8 cellular contexts compared by ENCODE assay signal in genomic region chr2:173963323-173963816, GRCh38. TPM values are rescaled to one million over a fixed set of nuclear protein-coding genes. Genes with fewer than 3 reads are reported as not detected.
DNase-seq lines count a peak whose midpoint lies in the region; TF ChIP-seq lines count a peak whose summit lies in the region.

No MANE protein-coding gene starts in this region.

- peak overlapping the region; percentile 99 for H3K4me3 ChIP-seq in SU-DHL-6 (ENCODE audit: insufficient read depth, low read length, poor library complexity, severe bottlenecking)

- H3K36me3 ChIP-seq in SU-DHL-6 (ENCODE audit: low read length): peaks cover 32% of the 10 kb centered on the region

- peaks cover 51% of the 10 kb centered on the region for H3K79me2 ChIP-seq in SU-DHL-6 (ENCODE audit: insufficient read depth, low read length)

- H3K9me2 ChIP-seq in SU-DHL-6 (replicated peaks; ENCODE audit: insufficient read depth, low read length): no peaks in the 10 kb centered on the region

- peaks cover 16% of the 10 kb centered on the region for H3F3A ChIP-seq in SU-DHL-6 (ENCODE audit: insufficient read depth)

- no peaks in the 10 kb centered on the region for H3K9me3 ChIP-seq in SU-DHL-6 (ENCODE audit: insufficient read depth, low read length)

- H2AFZ ChIP-seq in SU-DHL-6 (ENCODE audit: low read depth, low read length, severe bottlenecking): peak overlapping the region; percentile 70

- peak overlapping the region; percentile 91 for H3K4me2 ChIP-seq in SU-DHL-6 (ENCODE audit: low read depth, low read length, poor library complexity, severe bottlenecking)

- H3K27me3 ChIP-seq in SU-DHL-6 (ENCODE audit: low read length): no peaks in the 10 kb centered on the region

- DNase-seq in activated T-cell treated with anti-CD3 and anti-CD28 coated beads for 24 hours (ENCODE audit: low read depth): peak; percentile 52
- no peak for DNase-seq in activated T-cell treated with anti-CD3 and anti-CD28 coated beads, Interleukin-2, amount 50 U/mL, for 48 hours
- peak; percentile 71 for DNase-seq in GOT3 (lab: John Stamatoyannopoulos, UW)
- peak; percentile 78 for DNase-seq in LHCN-M2 (ENCODE audit: low read depth)
- DNase-seq in cerebellar cortex (ENCODE audit: low spot score): peak; percentile 56
- DNase-seq in medulla oblongata (ENCODE audit: extremely low spot score): peak; percentile 50
- DNase-seq in stimulated activated naive CD4-positive, alpha-beta T cell treated with Interleukin-2 at 50 U/mL for 16 hours (lab: John Stamatoyannopoulos, UW): peak; percentile 68

- peaks cover 29% of the 10 kb centered on the region for H4K20me1 ChIP-seq in SU-DHL-6 (ENCODE audit: low read depth, low read length)

- peak overlapping the region; percentile 100 for H3K9ac ChIP-seq in SU-DHL-6 (ENCODE audit: low read length)

- H3K27ac ChIP-seq in SU-DHL-6 (ENCODE audit: low read depth, low read length): peak overlapping the region; percentile 99

- TF ChIP-seq CTCF in SU-DHL-6 (IDR thresholded peaks at IDR 0.05; ENCODE audit: insufficient read depth, low read length, poor library complexity, severe bottlenecking): no peak

RNA-seq across cellular contexts. Expression of gene SP3, which starts 1.8 kb away (rescaled TPM):
- 75.7 and 83.2 TPM in 2 replicates for total RNA-seq in LHCN-M2 (2014; rRNA removed)
- 17.5 TPM for polyA plus RNA-seq in LHCN-M2 (2012)

Comparison
In these comparisons a context has a peak if more than half of its experiments do, and no peak if none do; other contexts are left out.
1. DNase-seq: peak in activated T-cell treated with anti-CD3 and anti-CD28 coated beads for 24 hours (single experiment), GOT3 (single experiment), LHCN-M2 (single experiment), cerebellar cortex (single experiment), medulla oblongata (single experiment) and stimulated activated naive CD4-positive, alpha-beta T cell treated with Interleukin-2 at 50 U/mL for 16 hours (single experiment); none in activated T-cell treated with anti-CD3 and anti-CD28 coated beads, Interleukin-2, amount 50 U/mL, for 48 hours (0 of 2).